20 cellular contexts compared by ENCODE assay signal in the genomic region with DNA sequence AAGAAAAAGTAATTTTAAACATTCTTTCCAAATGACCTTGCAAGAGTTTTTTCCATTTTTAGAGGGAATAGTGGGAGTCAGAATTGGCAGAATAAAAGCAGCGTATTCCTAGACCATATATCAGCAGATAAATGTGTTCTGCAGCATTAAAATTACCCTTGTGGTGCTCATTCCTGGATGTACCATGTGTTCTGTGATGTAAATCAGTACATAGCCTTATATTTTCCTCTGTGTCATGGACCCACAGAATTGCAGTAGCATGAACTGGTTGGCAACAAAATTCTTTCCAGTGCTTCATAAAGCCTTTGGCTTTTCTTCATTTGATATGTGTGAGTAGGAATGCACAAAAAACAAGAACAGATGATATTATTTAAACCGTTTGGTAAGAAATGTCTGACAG. TPM values are rescaled to one million over a fixed set of nuclear protein-coding genes. Genes with fewer than 3 reads are reported as not detected.
DNase-seq lines count a peak whose midpoint lies in the region; ATAC-seq, FAIRE-seq and TF ChIP-seq lines count a peak whose summit lies in the region.
"Had no signal": no experiment of that assay in that cellular context is flagged by ENCODE, and none has a peak within 500 bp of the region (broad histone marks: within the 10 kb centered on the region; RNA-seq: fewer than 3 reads in every experiment).

No MANE protein-coding gene starts in this region.

- no peak overlapping the region for H3K4me3 Mint-ChIP-seq in astrocyte (ENCODE audit: unreplicated experiment)
- H3K4me3 Mint-ChIP-seq: CD14-positive monocyte; CD8-positive, alpha-beta T cell had no signal

- H3F3A ChIP-seq in GM23248 (ENCODE audit: insufficient read depth): no peaks in the 10 kb centered on the region

- H3K4me2 ChIP-seq in GM23248 (ENCODE audit: unreplicated experiment): no peak overlapping the region
- no peak overlapping the region for H3K4me2 ChIP-seq in astrocyte (ENCODE audit: low read length)

- H3K4me3 ChIP-seq in GM23248 (no peak overlapping the region), astrocyte (ENCODE audit: insufficient read depth, low read depth, low read length) (no peak overlapping the region)
- H3K4me3 ChIP-seq in effector memory CD4-positive, alpha-beta T cell (ENCODE audit: insufficient read depth, low read depth, low read length, poor library complexity, severe bottlenecking): no peak overlapping the region
- H3K4me3 ChIP-seq: HAP-1 had no signal

- H4K20me1 ChIP-seq in GM23248 (ENCODE audit: insufficient read depth) (no peaks in the 10 kb centered on the region), astrocyte (ENCODE audit: insufficient read depth, low read length) (no peaks in the 10 kb centered on the region)

- FAIRE-seq in astrocyte (lab: Jason Lieb, UNC): peak; percentile 81
- FAIRE-seq: D721Med, GM12892, H1, HepG2, HTR-8/SVneo had no signal

- H3K79me2 ChIP-seq in GM23248 (ENCODE audit: insufficient read depth) (no peaks in the 10 kb centered on the region), astrocyte (ENCODE audit: insufficient read depth, low read length) (no peaks in the 10 kb centered on the region)

- H3K36me3 ChIP-seq in GM23248 (ENCODE audit: low read depth): no peaks in the 10 kb centered on the region
- no peaks in the 10 kb centered on the region for H3K36me3 ChIP-seq in astrocyte (ENCODE audit: insufficient read depth, low read length)
- H3K36me3 ChIP-seq in effector memory CD4-positive, alpha-beta T cell (ENCODE audit: control insufficient read depth, insufficient read depth, low read length): no peaks in the 10 kb centered on the region
- H3K36me3 ChIP-seq: HAP-1 had no signal

- no peak for TF ChIP-seq CTCF in astrocyte (IDR thresholded peaks at IDR 0.05; ENCODE audit: insufficient read depth, low read depth, low read length)

- WGBS in GM23248 (ENCODE audit: low coverage in 1 of 2, low lambda C conversion rate in 2 of 2, missing lambda C conversion rate in 2 of 2), 2 experiments: 44 to 45% methylated on average over 2 of the region's 2 CpGs

- H3K9me3 ChIP-seq in GM23248 (ENCODE audit: low read depth) (no peaks in the 10 kb centered on the region), astrocyte (ENCODE audit: insufficient read depth, low read depth, low read length) (no peaks in the 10 kb centered on the region)
- no peaks in the 10 kb centered on the region for H3K9me3 ChIP-seq in effector memory CD4-positive, alpha-beta T cell (ENCODE audit: control insufficient read depth, low read length)
- H3K9me3 ChIP-seq: HAP-1 had no signal

- H3K27ac ChIP-seq in GM23248 (no peak overlapping the region), astrocyte (ENCODE audit: low read depth, low read length) (no peak overlapping the region)
- H3K27ac ChIP-seq in effector memory CD4-positive, alpha-beta T cell (ENCODE audit: insufficient read depth, low read length, poor library complexity, severe bottlenecking): no peak overlapping the region

- in situ Hi-C loops in GM23248 (cut with MboI): no loop called here

- H3K4me1 ChIP-seq in GM23248 (ENCODE audit: insufficient read depth): no peaks in the 10 kb centered on the region
- H3K4me1 ChIP-seq in astrocyte (ENCODE audit: insufficient read depth, low read length): no peaks in the 10 kb centered on the region
- H3K4me1 ChIP-seq in effector memory CD4-positive, alpha-beta T cell (ENCODE audit: control insufficient read depth, insufficient read depth, low read length, poor library complexity, severe bottlenecking): no peaks in the 10 kb centered on the region
- H3K4me1 ChIP-seq: HAP-1 had no signal

- DNase-seq in GM23248: peak; percentile 29
- peak; percentile 25 for DNase-seq in astrocyte (ENCODE audit: low read depth)
- DNase-seq in fibroblast of peridontal ligament (ENCODE audit: extremely low read depth): peak; percentile 73
- DNase-seq in stromal cell of bone marrow (ENCODE audit: low read depth): peak; percentile 32
- DNase-seq in effector memory CD4-positive, alpha-beta T cell: no peak
- DNase-seq in DMS 273 treated with DMSO at 0.1 percent for 48 hours (lab: John Stamatoyannopoulos, UW): no peak
- no peak for DNase-seq in NCI-H1417 treated with DMSO at 0.1 percent for 48 hours (lab: John Stamatoyannopoulos, UW)
- DNase-seq: ACHN; CD8-positive, alpha-beta T cell; COR-L47; DND-41; GDM1 had no signal

- H3K27me3 Mint-ChIP-seq in astrocyte (ENCODE audit: low read depth, unreplicated experiment): no peaks in the 10 kb centered on the region

- no peak for ATAC-seq in HG03095 (IDR thresholded peaks at IDR 0.05; ENCODE audit: unreplicated experiment)
- ATAC-seq: CD8-positive, alpha-beta T cell; HepG2 had no signal

- H3K27ac Mint-ChIP-seq in astrocyte (ENCODE audit: unreplicated experiment): no peak overlapping the region
- H3K27ac Mint-ChIP-seq: CD14-positive monocyte; CD8-positive, alpha-beta T cell had no signal

- no peaks in the 10 kb centered on the region for H3K9me2 ChIP-seq in GM23248 (ENCODE audit: insufficient read depth)

- H2AFZ ChIP-seq in GM23248 (no peak overlapping the region), astrocyte (ENCODE audit: low read depth, low read length) (no peak overlapping the region)

- H3K9me3 Mint-ChIP-seq in astrocyte (ENCODE audit: unreplicated experiment): peaks cover 2% of the 10 kb centered on the region
- H3K9me3 Mint-ChIP-seq: CD8-positive, alpha-beta T cell had no signal

- H3K9ac ChIP-seq in GM23248 (no peak overlapping the region), astrocyte (ENCODE audit: low read length) (no peak overlapping the region)

- H3K27me3 ChIP-seq in GM23248 (replicated peaks; ENCODE audit: insufficient read depth) (0 out of 2 replicates have a peak, but pooled peaks cover 5% of the 10 kb centered on the region), astrocyte (ENCODE audit: insufficient read depth, low read length) (no peaks in the 10 kb centered on the region)
- H3K27me3 ChIP-seq in effector memory CD4-positive, alpha-beta T cell (replicated peaks; ENCODE audit: control insufficient read depth, insufficient read depth, low read length, poor library complexity, severe bottlenecking): no peaks in the 10 kb centered on the region

- peaks cover 2% of the 10 kb centered on the region for H3K4me1 Mint-ChIP-seq in astrocyte (ENCODE audit: low read depth, unreplicated experiment)
- H3K4me1 Mint-ChIP-seq: CD14-positive monocyte had no signal

- no peaks in the 10 kb centered on the region for H3K36me3 Mint-ChIP-seq in astrocyte (ENCODE audit: low read depth, unreplicated experiment)
- H3K36me3 Mint-ChIP-seq: CD14-positive monocyte; CD8-positive, alpha-beta T cell had no signal

RNA-seq across cellular contexts. Expression of a gene that starts 32.5 kb away (rescaled TPM):
- total RNA-seq in GM23248 (2014; rRNA removed; shearing (Covaris generic)): 0.22 and 0.76 TPM in 2 replicates
- 0.06 TPM in 2 replicates for polyA plus RNA-seq in GM23248 (2016; fragmentation: Nextera tagmentation; extraction: Ambion mirVana)
- total RNA-seq in astrocyte: 2.6 and 3.4 TPM in 2 replicates

Comparison
In these comparisons a context has a peak if more than half of its experiments do, and no peak if none do; other contexts are left out.
1. DNase-seq: peak in GM23248 (single experiment), astrocyte (single experiment), fibroblast of peridontal ligament (single experiment) and stromal cell of bone marrow (single experiment); none in effector memory CD4-positive, alpha-beta T cell (0 of 3), DMS 273 treated with DMSO at 0.1 percent for 48 hours (single experiment) and NCI-H1417 treated with DMSO at 0.1 percent for 48 hours (single experiment).